In the genomic region with DNA sequence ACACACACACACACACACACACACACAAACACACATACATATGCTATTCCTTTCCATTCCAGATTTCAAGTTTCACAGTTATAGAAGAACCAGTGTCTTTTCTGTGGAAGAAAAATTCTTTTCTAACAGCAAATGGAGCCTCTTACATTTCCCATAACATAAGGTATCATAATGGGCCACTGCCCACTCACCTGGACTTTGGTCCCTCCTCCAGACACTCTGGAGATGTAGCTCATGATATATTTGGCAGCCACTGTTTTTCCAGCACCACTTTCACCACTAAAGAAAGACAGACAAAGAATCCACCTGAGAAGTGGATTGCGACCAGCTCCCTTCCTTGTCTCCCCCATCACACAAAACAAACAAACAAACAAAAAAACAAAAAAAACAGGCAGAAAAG, we compare ENCODE assay signal across 1 cellular context.
TF ChIP-seq lines count a peak whose summit lies in the region.

No MANE protein-coding gene starts in this region.

TF ChIP-seq in WTC11, 78 proteins besides CTCF, POLR2A, EP300 and RAD21 (continued from another document):
- TF ChIP-seq ZNF232 (CRISPR knock-in tag; IDR thresholded peaks at IDR 0.05), result no peak
